ENCODE assay signal across 21 cellular contexts in genomic region chr2:47862949-47863348, GRCh38. TPM values are rescaled to one million over a fixed set of nuclear protein-coding genes. Genes with fewer than 3 reads are reported as not detected.
DNase-seq lines count a peak whose midpoint lies in the region; ATAC-seq and TF ChIP-seq lines count a peak whose summit lies in the region.
"Had no signal": no experiment of that assay in that cellular context is flagged by ENCODE, and none has a peak within 500 bp of the region (broad histone marks: within the 10 kb centered on the region; RNA-seq: fewer than 3 reads in every experiment).

No MANE protein-coding gene starts in this region.

- H3K4me1 Mint-ChIP-seq in activated naive CD4-positive, alpha-beta T cell treated with anti-CD3 and anti-CD28 coated beads, Interleukin-2, amount 50 U/mL, for 24 hours, result peaks cover 82% of the 10 kb centered on the region
- H3K4me1 Mint-ChIP-seq in activated naive CD4-positive, alpha-beta T cell treated with anti-CD3 and anti-CD28 coated beads, Interleukin-2, amount 10 ng/mL, durations not matched to agents 7 days and 5 days, result peaks cover 21% of the 10 kb centered on the region
- H3K4me1 Mint-ChIP-seq in effector memory CD8-positive, alpha-beta T cell (ENCODE audit: low read depth in 2 of 2), result peaks cover 28 to 61% of the 10 kb centered on the region in 2 donors
- H3K4me1 Mint-ChIP-seq in stimulated activated effector memory CD8-positive, alpha-beta T cell treated with anti-CD3 and anti-CD28 coated beads, Interleukin-12 subunit alpha, Interleukin-12 subunit beta, amount 100 ng/mL, for 72 hours, result peaks cover 33% of the 10 kb centered on the region

- no peak overlapping the region for H2AFZ ChIP-seq in GM23248
- H2AFZ ChIP-seq: GM23338, PC-9 had no signal

- CTCF ChIA-PET in activated naive CD4-positive, alpha-beta T cell treated with anti-CD3 and anti-CD28 coated beads, Interleukin-2, amount 10 ng/mL, durations not matched to agents 7 days and 5 days (lab: Charles Lee), result interaction anchor here (0.9 kb wide), 1 partner anchor 242 kb away, joined by 3 read pairs; no protein-coding TSS in a partner anchor

- peaks cover 100% of the 10 kb centered on the region for H3K79me2 ChIP-seq in GM23248 (ENCODE audit: insufficient read depth)

- no peaks in the 10 kb centered on the region for H3K9me3 Mint-ChIP-seq in activated naive CD4-positive, alpha-beta T cell treated with anti-CD3 and anti-CD28 coated beads, Interleukin-2, amount 50 U/mL, for 24 hours
- H3K9me3 Mint-ChIP-seq in activated naive CD4-positive, alpha-beta T cell treated with anti-CD3 and anti-CD28 coated beads, Interleukin-2, amount 10 ng/mL, durations not matched to agents 7 days and 5 days, result no peaks in the 10 kb centered on the region
- H3K9me3 Mint-ChIP-seq in effector memory CD8-positive, alpha-beta T cell, result no peaks in the 10 kb centered on the region
- H3K9me3 Mint-ChIP-seq in stimulated activated effector memory CD8-positive, alpha-beta T cell treated with anti-CD3 and anti-CD28 coated beads, Interleukin-12 subunit alpha, Interleukin-12 subunit beta, amount 100 ng/mL, for 72 hours, result no peaks in the 10 kb centered on the region
- H3K9me3 Mint-ChIP-seq: GM23338, H9 had no signal

- H3K27me3 Mint-ChIP-seq in activated naive CD4-positive, alpha-beta T cell treated with anti-CD3 and anti-CD28 coated beads, Interleukin-2, amount 50 U/mL, for 24 hours, result no peaks in the 10 kb centered on the region
- no peaks in the 10 kb centered on the region for H3K27me3 Mint-ChIP-seq in activated naive CD4-positive, alpha-beta T cell treated with anti-CD3 and anti-CD28 coated beads, Interleukin-2, amount 10 ng/mL, durations not matched to agents 7 days and 5 days
- no peaks in the 10 kb centered on the region for H3K27me3 Mint-ChIP-seq in effector memory CD8-positive, alpha-beta T cell

- peaks cover 22% of the 10 kb centered on the region for H3K4me1 ChIP-seq in GM23248 (ENCODE audit: insufficient read depth)

- peaks cover 4% of the 10 kb centered on the region; the same call in 1 of the 2 replicates for H4K20me1 ChIP-seq in GM23248 (ENCODE audit: insufficient read depth)

- in situ Hi-C loops in GM23248 (cut with MboI), result loop anchor here (25.0 kb wide), 2 partner anchors 549 to 724 kb away; no protein-coding TSS in a partner anchor

- H3K4me2 ChIP-seq in GM23248 (ENCODE audit: unreplicated experiment), result no peak overlapping the region
- H3K4me2 ChIP-seq: BLaER1 treated with 17β-estradiol and CSF1 and Interleukin-3, amounts not matched to agents 10 nM and 100 nM; GM23338; PC-9 had no signal

- TF ChIP-seq CTCF in GM12865 (IDR thresholded peaks at IDR 0.05; ENCODE audit: insufficient read depth, low read depth, low read length, missing control alignments), result no peak

- peak; percentile 54 for ATAC-seq in effector memory CD8-positive, alpha-beta T cell (replicated peaks)
- no peak for ATAC-seq in stimulated activated effector memory CD8-positive, alpha-beta T cell treated with anti-CD3 and anti-CD28 coated beads, Interleukin-12 subunit alpha, Interleukin-12 subunit beta, amount 100 ng/mL, for 72 hours
- ATAC-seq in HG02840 (IDR thresholded peaks at IDR 0.05; ENCODE audit: low FRiP score, unreplicated experiment) (no peak), GM21619 (IDR thresholded peaks at IDR 0.05; ENCODE audit: unreplicated experiment) (no peak)
- ATAC-seq: GM23338, Right ventricle myocardium inferior had no signal

- no peaks in the 10 kb centered on the region for H3K27me3 ChIP-seq in GM23248 (replicated peaks; ENCODE audit: insufficient read depth)
- H3K27me3 ChIP-seq: BLaER1 treated with 17β-estradiol and CSF1 and Interleukin-3, amounts not matched to agents 10 nM and 100 nM; MG63; SJSA1 had no signal

- H3K27ac ChIP-seq in GM23248, result no peak overlapping the region
- H3K27ac ChIP-seq: BLaER1 treated with 17β-estradiol and CSF1 and Interleukin-3, amounts not matched to agents 10 nM and 100 nM; PC-9; SJSA1 had no signal

- no peaks in the 10 kb centered on the region for H3K36me3 ChIP-seq in GM23248 (ENCODE audit: low read depth)
- H3K36me3 ChIP-seq: MG63 had no signal

- H3K9ac ChIP-seq in GM23248, result no peak overlapping the region
- H3K9ac ChIP-seq: BLaER1 treated with 17β-estradiol and CSF1 and Interleukin-3, amounts not matched to agents 10 nM and 100 nM had no signal

- H3K4me3 ChIP-seq in GM12865 (ENCODE audit: low read depth, low read length), result no peak overlapping the region
- no peak overlapping the region for H3K4me3 ChIP-seq in GM23248
- H3K4me3 ChIP-seq: BLaER1 treated with 17β-estradiol and CSF1 and Interleukin-3, amounts not matched to agents 10 nM and 100 nM; GM23338; MG63; PC-9; SJSA1 had no signal

- no peak for DNase-seq in activated naive CD4-positive, alpha-beta T cell treated with anti-CD3 and anti-CD28 coated beads, Interleukin-2, amount 10 ng/mL, durations not matched to agents 7 days and 5 days
- DNase-seq in GM12865 (ENCODE audit: low read depth) (peak; percentile 1), GM23248 (no peak)
- no peak for DNase-seq in effector memory CD8-positive, alpha-beta T cell
- DNase-seq in stimulated activated effector memory CD8-positive, alpha-beta T cell treated with anti-CD3 and anti-CD28 coated beads, Interleukin-12 subunit alpha, Interleukin-12 subunit beta, amount 100 ng/mL, for 72 hours (ENCODE audit: low spot score in 2 of 2), result no peak
- DNase-seq: Calu3, DMS79 treated with DMSO at 0.1 percent for 48 hours, GF-D8, H9, KG1, MG63, NCI-H2029 treated with DMSO at 0.1 percent for 48 hours, NCI-H526 treated with DMSO at 0.1 percent for 48 hours, PC-9 had no signal

- no peaks in the 10 kb centered on the region for H3K9me3 ChIP-seq in GM23248 (ENCODE audit: low read depth)
- H3K9me3 ChIP-seq: BLaER1 treated with 17β-estradiol and CSF1 and Interleukin-3, amounts not matched to agents 10 nM and 100 nM; MG63; SJSA1 had no signal

- peaks cover 14% of the 10 kb centered on the region for H3F3A ChIP-seq in GM23248 (ENCODE audit: insufficient read depth)

- no peak overlapping the region for H3K4me3 Mint-ChIP-seq in activated naive CD4-positive, alpha-beta T cell treated with anti-CD3 and anti-CD28 coated beads, Interleukin-2, amount 50 U/mL, for 24 hours
- H3K4me3 Mint-ChIP-seq in activated naive CD4-positive, alpha-beta T cell treated with anti-CD3 and anti-CD28 coated beads, Interleukin-2, amount 10 ng/mL, durations not matched to agents 7 days and 5 days, result no peak overlapping the region
- H3K4me3 Mint-ChIP-seq in effector memory CD8-positive, alpha-beta T cell, result peak overlapping the region in 1 of 2 donors; percentile 12
- no peak overlapping the region for H3K4me3 Mint-ChIP-seq in stimulated activated effector memory CD8-positive, alpha-beta T cell treated with anti-CD3 and anti-CD28 coated beads, Interleukin-12 subunit alpha, Interleukin-12 subunit beta, amount 100 ng/mL, for 72 hours
- H3K4me3 Mint-ChIP-seq: GM23338, H9 had no signal

- peaks cover 7% of the 10 kb centered on the region for H3K36me3 Mint-ChIP-seq in activated naive CD4-positive, alpha-beta T cell treated with anti-CD3 and anti-CD28 coated beads, Interleukin-2, amount 50 U/mL, for 24 hours
- peaks cover 8% of the 10 kb centered on the region for H3K36me3 Mint-ChIP-seq in activated naive CD4-positive, alpha-beta T cell treated with anti-CD3 and anti-CD28 coated beads, Interleukin-2, amount 10 ng/mL, durations not matched to agents 7 days and 5 days
- H3K36me3 Mint-ChIP-seq in effector memory CD8-positive, alpha-beta T cell (ENCODE audit: insufficient read depth), result peaks cover 29% of the 10 kb centered on the region
- peaks cover 34% of the 10 kb centered on the region for H3K36me3 Mint-ChIP-seq in stimulated activated effector memory CD8-positive, alpha-beta T cell treated with anti-CD3 and anti-CD28 coated beads, Interleukin-12 subunit alpha, Interleukin-12 subunit beta, amount 100 ng/mL, for 72 hours

- peak overlapping the region; percentile 79 for H3K27ac Mint-ChIP-seq in activated naive CD4-positive, alpha-beta T cell treated with anti-CD3 and anti-CD28 coated beads, Interleukin-2, amount 50 U/mL, for 24 hours
- no peak overlapping the region for H3K27ac Mint-ChIP-seq in activated naive CD4-positive, alpha-beta T cell treated with anti-CD3 and anti-CD28 coated beads, Interleukin-2, amount 10 ng/mL, durations not matched to agents 7 days and 5 days
- peak overlapping the region; percentile 23 to 93 for H3K27ac Mint-ChIP-seq in effector memory CD8-positive, alpha-beta T cell
- peak overlapping the region; percentile 20 for H3K27ac Mint-ChIP-seq in stimulated activated effector memory CD8-positive, alpha-beta T cell treated with anti-CD3 and anti-CD28 coated beads, Interleukin-12 subunit alpha, Interleukin-12 subunit beta, amount 100 ng/mL, for 72 hours
- H3K27ac Mint-ChIP-seq: GM23338 had no signal

- no peaks in the 10 kb centered on the region for H3K9me2 ChIP-seq in GM23248 (ENCODE audit: insufficient read depth)

- 93% methylated on average over 6 of the region's 6 CpGs for WGBS in GM23248 (ENCODE audit: low coverage in 1 of 2, low lambda C conversion rate in 2 of 2, missing lambda C conversion rate in 2 of 2), 2 experiments

RNA-seq across cellular contexts. Expression of gene FBXO11, which starts 43.3 kb away (rescaled TPM):
- total RNA-seq in GM23248 (2014; rRNA removed; shearing (Covaris generic)), result 25.8 and 33.1 TPM in 2 replicates
- 14.2 and 15.7 TPM in 2 replicates for polyA plus RNA-seq in GM23248 (2016; fragmentation: Nextera tagmentation; extraction: Ambion mirVana)
